19 cellular contexts compared by ENCODE assay signal in genomic region chr21:33825898-33826297, GRCh38.
A peak's percentile ranks its signal among the peaks of the same experiment; 100 is the strongest.
DNase-seq lines count a peak whose midpoint lies in the region; ATAC-seq and TF ChIP-seq lines count a peak whose summit lies in the region.
"Had no signal": no experiment of that assay in that cellular context is flagged by ENCODE, and none has a peak within 500 bp of the region (broad histone marks: within the 10 kb centered on the region; RNA-seq: fewer than 3 reads in every experiment).

No MANE protein-coding gene starts in this region.

- no peak overlapping the region for H3K27ac Mint-ChIP-seq in natural killer cell treated with Interleukin-12 subunit alpha and Interleukin-12 subunit beta and Interleukin-15 and Interleukin-18, amount 100 ng/mL, for 72 hours
- H3K27ac Mint-ChIP-seq: activated CD8-positive, alpha-beta memory T cell treated with anti-CD3 and anti-CD28 coated beads, Interleukin-2, amount 10 ng/mL, durations not matched to agents 7 days and 5 days; IgD-negative memory B cell; natural killer cell had no signal

- 53% methylated on average over 2 of the region's 2 CpGs for WGBS in prostate gland
- 78 to 93% (median 84%) methylated on average over 2 of the region's 2 CpGs for WGBS in spleen, 5 donors

- intact Hi-C loops in prostate gland (cut with DNase I), result loop anchor here (10.0 kb wide), 1 partner anchor 181 kb away; the partner anchor contains the start of genes CRYZL1 and ITSN1
- intact Hi-C loops in spleen (cut with DNase I; ENCODE audit: low total_unique reads), result no loop called here

- TF ChIP-seq CTCF in AG04449 (IDR thresholded peaks at IDR 0.05; ENCODE audit: insufficient read depth, low read length, missing control alignments) (no peak), prostate gland (IDR thresholded peaks at IDR 0.05) (no peak), RWPE1 (conservative IDR thresholded peaks at IDR 0.05; ENCODE audit: low read depth) (no peak), spleen (IDR thresholded peaks at IDR 0.05 in 8 of 11, conservative IDR thresholded peaks at IDR 0.05 in 3 of 11) (no peak)

- no peaks in the 10 kb centered on the region for H3K9me3 ChIP-seq in SK-N-MC (ENCODE audit: low read depth, low read length)
- H3K9me3 ChIP-seq in prostate gland, result no peaks in the 10 kb centered on the region
- H3K9me3 ChIP-seq in spleen, result peaks cover 0 to 5% (median 0%) of the 10 kb centered on the region in 8 donors
- H3K9me3 ChIP-seq: A549 had no signal

- H3K4me3 Mint-ChIP-seq in natural killer cell treated with Interleukin-12 subunit alpha and Interleukin-12 subunit beta and Interleukin-15 and Interleukin-18, amount 100 ng/mL, for 72 hours, result no peak overlapping the region
- H3K4me3 Mint-ChIP-seq: activated CD8-positive, alpha-beta memory T cell treated with anti-CD3 and anti-CD28 coated beads, Interleukin-2, amount 10 ng/mL, durations not matched to agents 7 days and 5 days; IgD-negative memory B cell; natural killer cell had no signal

- no peaks in the 10 kb centered on the region for H3K36me3 Mint-ChIP-seq in natural killer cell treated with Interleukin-12 subunit alpha and Interleukin-12 subunit beta and Interleukin-15 and Interleukin-18, amount 100 ng/mL, for 72 hours
- H3K36me3 Mint-ChIP-seq: activated CD8-positive, alpha-beta memory T cell treated with anti-CD3 and anti-CD28 coated beads, Interleukin-2, amount 10 ng/mL, durations not matched to agents 7 days and 5 days; IgD-negative memory B cell; natural killer cell had no signal

- H3K9me3 Mint-ChIP-seq in natural killer cell treated with Interleukin-12 subunit alpha and Interleukin-12 subunit beta and Interleukin-15 and Interleukin-18, amount 100 ng/mL, for 72 hours, result no peaks in the 10 kb centered on the region
- H3K9me3 Mint-ChIP-seq: natural killer cell had no signal

- POLR2A ChIA-PET in AG04449 (lab: Yijun Ruan, JAX) (no interaction called here), RWPE1 (lab: Yijun Ruan, JAX; ENCODE audit: low non-redundant PET) (no interaction called here)

- DNase-seq in AG04449 (ENCODE audit: low read depth, low spot score) (peak; percentile 28), SK-N-MC (ENCODE audit: low read depth, low spot score) (no peak), fibroblast of peridontal ligament (ENCODE audit: extremely low read depth) (peak; percentile 83), prostate gland (ENCODE audit: low spot score) (no peak), RWPE1 (ENCODE audit: low spot score) (no peak), spleen (no peak)
- DNase-seq in natural killer cell treated with Interleukin-12 subunit alpha and Interleukin-12 subunit beta and Interleukin-15 and Interleukin-18, amount 100 ng/mL, for 72 hours (ENCODE audit: low spot score), result no peak
- DNase-seq in activated CD4-positive, alpha-beta T cell treated with anti-CD3 and anti-CD28 coated beads, Interleukin-2, amount 50 U/mL, for 1 hour, result no peak
- DNase-seq: activated CD8-positive, alpha-beta memory T cell treated with anti-CD3 and anti-CD28 coated beads, Interleukin-2, amount 10 ng/mL, durations not matched to agents 7 days and 5 days; activated naive CD4-positive, alpha-beta T cell treated with anti-CD3 and anti-CD28 coated beads, Interleukin-2, amount 50 U/mL, for 16 hours; dermis blood vessel endothelial cell; DMS 273 treated with DMSO at 0.1 percent for 48 hours; natural killer cell; NCI-H1436 treated with DMSO at 0.1 percent for 48 hours; NCI-H526 treated with DMSO at 0.1 percent for 48 hours; trophoblast cell had no signal

- H3K4me3 ChIP-seq in AG04449 (ENCODE audit: low read depth, low read length), result no peak overlapping the region
- no peak overlapping the region for H3K4me3 ChIP-seq in SK-N-MC
- H3K4me3 ChIP-seq in prostate gland, result no peak overlapping the region
- no peak overlapping the region for H3K4me3 ChIP-seq in spleen
- H3K4me3 ChIP-seq: A549, skin epidermis had no signal

- H3K4me1 ChIP-seq in prostate gland (replicated peaks) (no peaks in the 10 kb centered on the region), spleen (no peaks in the 10 kb centered on the region)
- H3K4me1 ChIP-seq: A549 had no signal

- peaks cover 0 to 8% of the 10 kb centered on the region in 2 donors for H3K27me3 Mint-ChIP-seq in natural killer cell treated with Interleukin-12 subunit alpha and Interleukin-12 subunit beta and Interleukin-15 and Interleukin-18, amount 100 ng/mL, for 72 hours
- H3K27me3 Mint-ChIP-seq: activated CD8-positive, alpha-beta memory T cell treated with anti-CD3 and anti-CD28 coated beads, Interleukin-2, amount 10 ng/mL, durations not matched to agents 7 days and 5 days had no signal

- peak overlapping the region; percentile 58; the same call in 1 of the 2 replicates for H3K27ac ChIP-seq in SK-N-MC
- H3K27ac ChIP-seq in prostate gland, result peak overlapping the region; percentile 5 to 31
- no peak overlapping the region for H3K27ac ChIP-seq in RWPE1
- H3K27ac ChIP-seq in spleen, result no peak overlapping the region
- H3K27ac ChIP-seq: A549 had no signal

- H3K36me3 ChIP-seq in SK-N-MC (ENCODE audit: insufficient read depth, low read length) (peaks cover 21% of the 10 kb centered on the region), prostate gland (no peaks in the 10 kb centered on the region), spleen (peaks cover 0 to 74% (median 3%) of the 10 kb centered on the region in 6 donors)

- TF ChIP-seq POLR2A in prostate gland (IDR thresholded peaks at IDR 0.05) (no peak), spleen (IDR thresholded peaks at IDR 0.05) (no peak)

- no peak for ATAC-seq in natural killer cell treated with Interleukin-12 subunit alpha and Interleukin-12 subunit beta and Interleukin-15 and Interleukin-18, amount 100 ng/mL, for 72 hours
- ATAC-seq: A549; activated CD8-positive, alpha-beta memory T cell treated with anti-CD3 and anti-CD28 coated beads, Interleukin-2, amount 10 ng/mL, durations not matched to agents 7 days and 5 days; natural killer cell had no signal

- no peaks in the 10 kb centered on the region for H3K27me3 ChIP-seq in prostate gland (replicated peaks; ENCODE audit: insufficient read depth)
- no peaks in the 10 kb centered on the region for H3K27me3 ChIP-seq in spleen (replicated peaks in 1 of 7)

- CTCF ChIA-PET in AG04449 (lab: Yijun Ruan, JAX), result interaction anchor here (0.7 kb wide), 1 partner anchor 71 kb away, joined by 3 read pairs; no protein-coding TSS in a partner anchor
- CTCF ChIA-PET in RWPE1 (lab: Yijun Ruan, JAX), result no interaction called here

- H3K9ac ChIP-seq in SK-N-MC (ENCODE audit: insufficient read length), result no peak overlapping the region

- H3K4me1 Mint-ChIP-seq in natural killer cell treated with Interleukin-12 subunit alpha and Interleukin-12 subunit beta and Interleukin-15 and Interleukin-18, amount 100 ng/mL, for 72 hours (ENCODE audit: low read depth in 2 of 2), result no peaks in the 10 kb centered on the region
- H3K4me1 Mint-ChIP-seq: activated CD8-positive, alpha-beta memory T cell treated with anti-CD3 and anti-CD28 coated beads, Interleukin-2, amount 10 ng/mL, durations not matched to agents 7 days and 5 days; natural killer cell had no signal

Comparison
In these comparisons a context has a peak if more than half of its experiments do, and no peak if none do; other contexts are left out.
1. DNase-seq: peak in AG04449 (single experiment) and fibroblast of peridontal ligament (single experiment); none in SK-N-MC (single experiment), prostate gland (single experiment), natural killer cell treated with Interleukin-12 subunit alpha and Interleukin-12 subunit beta and Interleukin-15 and Interleukin-18, amount 100 ng/mL, for 72 hours (single experiment), activated CD4-positive, alpha-beta T cell treated with anti-CD3 and anti-CD28 coated beads, Interleukin-2, amount 50 U/mL, for 1 hour (single experiment), RWPE1 (single experiment) and spleen (single experiment).
2. H3K27ac ChIP-seq: peak in SK-N-MC (single experiment) and prostate gland (2 of 2); none in RWPE1 (single experiment) and spleen (0 of 8).